ENCODE assay signal across 37 cellular contexts in the genomic region with DNA sequence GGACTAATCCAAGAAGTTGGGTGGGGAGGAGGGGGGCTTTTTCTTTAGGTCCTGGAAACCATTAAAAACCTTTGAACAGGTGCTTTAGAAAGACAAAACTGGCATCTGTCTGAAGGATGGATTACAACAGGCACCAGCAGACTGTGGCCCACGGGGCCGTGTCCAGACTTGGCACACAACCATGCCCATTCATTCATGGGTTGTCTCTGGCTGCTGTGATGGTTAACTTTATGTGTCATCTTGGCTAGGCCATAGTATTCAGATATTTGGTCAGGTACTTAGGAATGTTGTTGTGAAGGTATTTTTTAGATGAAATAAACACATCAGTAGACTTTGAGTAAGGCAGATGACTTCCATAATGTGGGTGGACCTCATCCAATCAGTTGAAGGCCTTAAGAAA.
"Had no signal": no experiment of that assay in that cellular context is flagged by ENCODE, and none has a peak within 500 bp of the region (broad histone marks: within the 10 kb centered on the region; RNA-seq: fewer than 3 reads in every experiment).

No MANE protein-coding gene starts in this region.

- FAIRE-seq: bronchial epithelial cell, TTC549 had no signal

- H3K27ac Mint-ChIP-seq: activated B cell treated with CpG ODN at 0.5 μM for 24 hours; activated CD4-positive, alpha-beta memory T cell treated with anti-CD3 and anti-CD28 coated beads for 36 hours; activated CD4-positive, alpha-beta T cell treated with anti-CD3 and anti-CD28 coated beads, Interleukin-2, amount 10 ng/mL, durations not matched to agents 24 days and 14 days; activated CD8-positive, alpha-beta T cell treated with anti-CD3 and anti-CD28 coated beads for 36 hours; activated naive CD4-positive, alpha-beta T cell treated with anti-CD3 and anti-CD28 coated beads for 36 hours; activated naive CD4-positive, alpha-beta T cell treated with anti-CD3 and anti-CD28 coated beads, Interleukin-2, amount 50 U/mL, for 72 hours; activated naive CD8-positive, alpha-beta T cell treated with anti-CD3 and anti-CD28 coated beads for 36 hours; activated T-cell treated with anti-CD3 and anti-CD28 coated beads, Interleukin-2, amount 50 U/mL, for 72 hours; activated T-helper 1 cell treated with anti-CD3 and anti-CD28 coated beads, Interleukin-12 subunit alpha, Interleukin-12 subunit beta, Interleukin-2, Interleukin-4 antibody, amounts not matched to agents 30 ng/mL and 10 ng/mL and 1 ng/mL, durations not matched to agents 14 hours and 24 hours and 36 hours; activated T-helper 17 cell treated with anti-CD3 and anti-CD28 coated beads, Interleukin-2, amount 50 U/mL, for 72 hours; T-helper 1 cell treated with Interleukin-12 subunit alpha and Interleukin-12 subunit beta and Interleukin-4 antibody, amounts not matched to agents 30 μg/mL and 1 μg/mL, for 36 hours; T-helper 2 cell treated with Interferon-gamma antibody and Interleukin-4, amounts not matched to agents 5 μg/mL and 100 μg/mL, for 36 hours had no signal

- H3K9me3 Mint-ChIP-seq: activated B cell treated with CpG ODN at 0.5 μM for 24 hours; activated CD4-positive, alpha-beta memory T cell treated with anti-CD3 and anti-CD28 coated beads for 36 hours; activated T-cell treated with anti-CD3 and anti-CD28 coated beads, Interleukin-2, amount 50 U/mL, for 4 hours; activated T-helper 1 cell treated with anti-CD3 and anti-CD28 coated beads, Interleukin-12 subunit alpha, Interleukin-12 subunit beta, Interleukin-2, Interleukin-4 antibody, amounts not matched to agents 30 ng/mL and 10 ng/mL and 1 ng/mL, durations not matched to agents 14 hours and 24 hours and 36 hours; activated T-helper 17 cell treated with anti-CD3 and anti-CD28 coated beads, Interleukin-2, amount 50 U/mL, for 72 hours; central memory CD8-positive, alpha-beta T cell; T-helper 2 cell treated with Interferon-gamma antibody and Interleukin-4, amounts not matched to agents 5 μg/mL and 100 μg/mL, for 36 hours had no signal

- ATAC-seq: activated CD8-positive, alpha-beta T cell treated with anti-CD3 and anti-CD28 coated beads for 36 hours; activated naive CD4-positive, alpha-beta T cell treated with anti-CD3 and anti-CD28 coated beads, Interleukin-2, amount 50 U/mL, for 72 hours; activated T-cell treated with anti-CD3 and anti-CD28 coated beads, Interleukin-2, amount 50 U/mL, for 4 hours; activated T-cell treated with anti-CD3 and anti-CD28 coated beads, Interleukin-2, amount 50 U/mL, for 72 hours; activated T-helper 17 cell treated with anti-CD3 and anti-CD28 coated beads, Interleukin-2, amount 50 U/mL, for 72 hours had no signal

- H3K36me3 ChIP-seq: adrenal gland, cardiac muscle cell had no signal

- H3K27me3 ChIP-seq: adrenal gland, cardiac muscle cell had no signal

- H3K4me3 ChIP-seq: adrenal gland, cardiac muscle cell had no signal

- H3K27me3 Mint-ChIP-seq: activated B cell treated with CpG ODN at 0.5 μM for 24 hours; activated CD4-positive, alpha-beta memory T cell treated with anti-CD3 and anti-CD28 coated beads for 36 hours; activated CD4-positive, alpha-beta T cell treated with anti-CD3 and anti-CD28 coated beads, Interleukin-2, amount 10 ng/mL, durations not matched to agents 24 days and 14 days; activated CD8-positive, alpha-beta T cell treated with anti-CD3 and anti-CD28 coated beads for 36 hours; activated naive CD8-positive, alpha-beta T cell treated with anti-CD3 and anti-CD28 coated beads for 36 hours; activated T-helper 17 cell treated with anti-CD3 and anti-CD28 coated beads, Interleukin-2, amount 50 U/mL, for 72 hours; brain; central memory CD8-positive, alpha-beta T cell had no signal

- H3K27ac ChIP-seq: adrenal gland, VCaP had no signal

- DNase-seq: activated B cell treated with CpG ODN at 0.5 μM for 24 hours; activated CD4-positive, alpha-beta memory T cell treated with anti-CD3 and anti-CD28 coated beads for 36 hours; activated CD4-positive, alpha-beta T cell treated with anti-CD3 and anti-CD28 coated beads for 4 hours; activated CD4-positive, alpha-beta T cell treated with anti-CD3 and anti-CD28 coated beads, Interleukin-2, amount 10 ng/mL, durations not matched to agents 24 days and 14 days; activated CD4-positive, alpha-beta T cell treated with anti-CD3 and anti-CD28 coated beads, Interleukin-2, amount 50 U/mL, for 1 hour; activated CD4-positive, alpha-beta T cell treated with anti-CD3 and anti-CD28 coated beads, Interleukin-2, amount 50 U/mL, for 4 hours; activated CD4-positive, CD25-positive, alpha-beta regulatory T cell treated with anti-CD3 and anti-CD28 coated beads, Interleukin-2, amount 50 U/mL, for 72 hours; activated CD8-positive, alpha-beta memory T cell treated with anti-CD3 and anti-CD28 coated beads, Interleukin-2, amount 50 U/mL, for 4 hours; activated CD8-positive, alpha-beta T cell treated with anti-CD3 and anti-CD28 coated beads for 36 hours; activated effector memory CD4-positive, alpha-beta T cell treated with anti-CD3 and anti-CD28 coated beads, Interleukin-2, amount 50 U/mL, for 16 hours; activated gamma-delta T cell treated with Interleukin-2 at 50 U/mL for 16 hours; activated naive CD4-positive, alpha-beta T cell; activated naive CD4-positive, alpha-beta T cell treated with anti-CD3 and anti-CD28 coated beads for 36 hours; activated naive CD4-positive, alpha-beta T cell treated with anti-CD3 and anti-CD28 coated beads, Interleukin-2, amount 50 U/mL, for 16 hours; activated naive CD8-positive, alpha-beta T cell treated with anti-CD3 and anti-CD28 coated beads for 36 hours; activated T-cell treated with anti-CD3 and anti-CD28 coated beads for 4 hours; activated T-cell treated with anti-CD3 and anti-CD28 coated beads, Interleukin-2, amount 50 U/mL, for 1 hour; activated T-cell treated with anti-CD3 and anti-CD28 coated beads, Interleukin-2, amount 50 U/mL, for 4 hours; activated T-cell treated with anti-CD3 and anti-CD28 coated beads, Interleukin-2, amount 50 U/mL, for 72 hours; adrenal gland; amniotic stem cell; aorta; caudate nucleus; cerebellar nuclear complex; T-helper 2 cell; T-helper 9 cell had no signal

- H3K4me1 Mint-ChIP-seq: activated T-helper 17 cell treated with anti-CD3 and anti-CD28 coated beads, Interleukin-2, amount 50 U/mL, for 72 hours had no signal

- H3K9me3 ChIP-seq: adrenal gland had no signal

- H3K4me3 Mint-ChIP-seq: activated B cell treated with CpG ODN at 0.5 μM for 24 hours; activated CD4-positive, alpha-beta memory T cell treated with anti-CD3 and anti-CD28 coated beads for 36 hours; activated CD4-positive, alpha-beta T cell treated with anti-CD3 and anti-CD28 coated beads, Interleukin-2, amount 10 ng/mL, durations not matched to agents 24 days and 14 days; activated CD8-positive, alpha-beta T cell treated with anti-CD3 and anti-CD28 coated beads for 36 hours; activated naive CD4-positive, alpha-beta T cell treated with anti-CD3 and anti-CD28 coated beads for 36 hours; activated naive CD8-positive, alpha-beta T cell treated with anti-CD3 and anti-CD28 coated beads for 36 hours; activated T-cell treated with anti-CD3 and anti-CD28 coated beads, Interleukin-2, amount 50 U/mL, for 4 hours; activated T-cell treated with anti-CD3 and anti-CD28 coated beads, Interleukin-2, amount 50 U/mL, for 72 hours; activated T-helper 1 cell treated with anti-CD3 and anti-CD28 coated beads, Interleukin-12 subunit alpha, Interleukin-12 subunit beta, Interleukin-2, Interleukin-4 antibody, amounts not matched to agents 30 ng/mL and 10 ng/mL and 1 ng/mL, durations not matched to agents 14 hours and 24 hours and 36 hours; activated T-helper 17 cell treated with anti-CD3 and anti-CD28 coated beads, Interleukin-2, amount 50 U/mL, for 72 hours; brain; central memory CD8-positive, alpha-beta T cell; T-helper 1 cell treated with Interleukin-12 subunit alpha and Interleukin-12 subunit beta and Interleukin-4 antibody, amounts not matched to agents 30 μg/mL and 1 μg/mL, for 36 hours; T-helper 2 cell treated with Interferon-gamma antibody and Interleukin-4, amounts not matched to agents 5 μg/mL and 100 μg/mL, for 36 hours had no signal

- H3K4me1 ChIP-seq: adrenal gland had no signal
